1 cellular context compared by ENCODE assay signal in the genomic region with DNA sequence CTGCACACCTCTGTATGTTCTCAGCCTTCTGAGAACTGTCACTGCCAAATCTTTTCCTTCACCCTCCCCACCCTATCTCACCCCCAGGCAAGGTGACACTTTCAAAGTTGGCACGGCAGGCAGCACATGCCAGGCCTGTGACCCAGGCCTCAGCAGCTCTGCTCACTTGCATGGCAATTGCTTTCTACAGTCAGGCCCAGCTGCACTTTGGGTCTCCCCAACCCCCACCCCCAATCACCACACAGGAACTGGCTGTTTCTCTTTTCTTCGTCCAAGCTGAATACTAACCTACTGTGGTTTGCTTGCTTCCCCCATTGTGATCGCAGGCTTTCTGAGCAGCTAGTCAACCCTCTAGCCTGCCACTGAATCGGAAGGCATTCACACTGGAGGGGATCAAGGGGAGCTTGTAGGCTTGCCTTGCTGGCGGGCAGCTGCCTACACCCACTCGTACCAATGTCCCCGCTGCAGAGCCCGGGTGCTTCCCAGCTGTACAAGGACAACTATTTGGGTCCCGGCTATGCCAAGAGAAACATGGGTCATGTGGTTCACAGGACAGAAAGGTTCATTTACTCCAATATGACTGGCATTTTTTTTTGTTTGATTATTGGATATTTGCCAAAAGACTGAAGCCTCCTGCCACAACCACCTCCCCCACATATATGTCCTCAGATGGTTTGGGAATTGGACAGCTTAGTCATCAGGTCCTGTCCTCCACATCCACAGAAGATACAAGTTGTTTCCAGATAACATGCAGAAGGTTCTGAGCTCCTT.
TF ChIP-seq lines count a peak whose summit lies in the region.

No MANE protein-coding gene starts in this region.

TF ChIP-seq in WTC11, 78 proteins besides CTCF, POLR2A, EP300 and RAD21 (continued from another document):
- TF ChIP-seq, protein P1, sequence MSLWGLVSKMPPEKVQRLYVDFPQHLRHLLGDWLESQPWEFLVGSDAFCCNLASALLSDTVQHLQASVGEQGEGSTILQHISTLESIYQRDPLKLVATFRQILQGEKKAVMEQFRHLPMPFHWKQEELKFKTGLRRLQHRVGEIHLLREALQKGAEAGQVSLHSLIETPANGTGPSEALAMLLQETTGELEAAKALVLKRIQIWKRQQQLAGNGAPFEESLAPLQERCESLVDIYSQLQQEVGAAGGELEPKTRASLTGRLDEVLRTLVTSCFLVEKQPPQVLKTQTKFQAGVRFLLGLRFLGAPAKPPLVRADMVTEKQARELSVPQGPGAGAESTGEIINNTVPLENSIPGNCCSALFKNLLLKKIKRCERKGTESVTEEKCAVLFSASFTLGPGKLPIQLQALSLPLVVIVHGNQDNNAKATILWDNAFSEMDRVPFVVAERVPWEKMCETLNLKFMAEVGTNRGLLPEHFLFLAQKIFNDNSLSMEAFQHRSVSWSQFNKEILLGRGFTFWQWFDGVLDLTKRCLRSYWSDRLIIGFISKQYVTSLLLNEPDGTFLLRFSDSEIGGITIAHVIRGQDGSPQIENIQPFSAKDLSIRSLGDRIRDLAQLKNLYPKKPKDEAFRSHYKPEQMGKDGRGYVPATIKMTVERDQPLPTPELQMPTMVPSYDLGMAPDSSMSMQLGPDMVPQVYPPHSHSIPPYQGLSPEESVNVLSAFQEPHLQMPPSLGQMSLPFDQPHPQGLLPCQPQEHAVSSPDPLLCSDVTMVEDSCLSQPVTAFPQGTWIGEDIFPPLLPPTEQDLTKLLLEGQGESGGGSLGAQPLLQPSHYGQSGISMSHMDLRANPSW (CRISPR knock-in tag; conservative IDR thresholded peaks at IDR 0.05; ENCODE audit: low read depth), result no peak
- TF ChIP-seq JUN (CRISPR knock-in tag; IDR thresholded peaks at IDR 0.05) (no peak), NR1H2 (CRISPR knock-in tag; IDR thresholded peaks at IDR 0.05) (no peak), ELF4 (CRISPR knock-in tag; IDR thresholded peaks at IDR 0.05; ENCODE audit: low read depth) (no peak), ZBTB21 (CRISPR knock-in tag; IDR thresholded peaks at IDR 0.05; ENCODE audit: borderline replicate concordance) (no peak), NR3C1 (CRISPR knock-in tag; conservative IDR thresholded peaks at IDR 0.05; ENCODE audit: low read depth) (no peak), SP1 (CRISPR knock-in tag; conservative IDR thresholded peaks at IDR 0.05) (no peak), NR2C2 (CRISPR knock-in tag; IDR thresholded peaks at IDR 0.05) (no peak), NFYB (CRISPR knock-in tag; conservative IDR thresholded peaks at IDR 0.05; ENCODE audit: low read depth) (no peak), SMAD4 (CRISPR knock-in tag; IDR thresholded peaks at IDR 0.05) (no peak)
- TF ChIP-seq, protein P2, sequence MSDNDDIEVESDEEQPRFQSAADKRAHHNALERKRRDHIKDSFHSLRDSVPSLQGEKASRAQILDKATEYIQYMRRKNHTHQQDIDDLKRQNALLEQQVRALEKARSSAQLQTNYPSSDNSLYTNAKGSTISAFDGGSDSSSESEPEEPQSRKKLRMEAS (CRISPR knock-in tag; IDR thresholded peaks at IDR 0.05), result no peak
- TF ChIP-seq, protein P3, sequence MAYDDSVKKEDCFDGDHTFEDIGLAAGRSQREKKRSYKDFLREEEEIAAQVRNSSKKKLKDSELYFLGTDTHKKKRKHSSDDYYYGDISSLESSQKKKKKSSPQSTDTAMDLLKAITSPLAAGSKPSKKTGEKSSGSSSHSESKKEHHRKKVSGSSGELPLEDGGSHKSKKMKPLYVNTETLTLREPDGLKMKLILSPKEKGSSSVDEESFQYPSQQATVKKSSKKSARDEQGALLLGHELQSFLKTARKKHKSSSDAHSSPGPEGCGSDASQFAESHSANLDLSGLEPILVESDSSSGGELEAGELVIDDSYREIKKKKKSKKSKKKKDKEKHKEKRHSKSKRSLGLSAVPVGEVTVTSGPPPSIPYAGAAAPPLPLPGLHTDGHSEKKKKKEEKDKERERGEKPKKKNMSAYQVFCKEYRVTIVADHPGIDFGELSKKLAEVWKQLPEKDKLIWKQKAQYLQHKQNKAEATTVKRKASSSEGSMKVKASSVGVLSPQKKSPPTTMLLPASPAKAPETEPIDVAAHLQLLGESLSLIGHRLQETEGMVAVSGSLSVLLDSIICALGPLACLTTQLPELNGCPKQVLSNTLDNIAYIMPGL (CRISPR knock-in tag; IDR thresholded peaks at IDR 0.05), result no peak
- TF ChIP-seq, protein P4, sequence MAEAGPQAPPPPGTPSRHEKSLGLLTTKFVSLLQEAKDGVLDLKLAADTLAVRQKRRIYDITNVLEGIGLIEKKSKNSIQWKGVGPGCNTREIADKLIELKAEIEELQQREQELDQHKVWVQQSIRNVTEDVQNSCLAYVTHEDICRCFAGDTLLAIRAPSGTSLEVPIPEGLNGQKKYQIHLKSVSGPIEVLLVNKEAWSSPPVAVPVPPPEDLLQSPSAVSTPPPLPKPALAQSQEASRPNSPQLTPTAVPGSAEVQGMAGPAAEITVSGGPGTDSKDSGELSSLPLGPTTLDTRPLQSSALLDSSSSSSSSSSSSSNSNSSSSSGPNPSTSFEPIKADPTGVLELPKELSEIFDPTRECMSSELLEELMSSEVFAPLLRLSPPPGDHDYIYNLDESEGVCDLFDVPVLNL (CRISPR knock-in tag; IDR thresholded peaks at IDR 0.05; ENCODE audit: borderline replicate concordance, low read depth), result no peak
- TF ChIP-seq, protein P5, sequence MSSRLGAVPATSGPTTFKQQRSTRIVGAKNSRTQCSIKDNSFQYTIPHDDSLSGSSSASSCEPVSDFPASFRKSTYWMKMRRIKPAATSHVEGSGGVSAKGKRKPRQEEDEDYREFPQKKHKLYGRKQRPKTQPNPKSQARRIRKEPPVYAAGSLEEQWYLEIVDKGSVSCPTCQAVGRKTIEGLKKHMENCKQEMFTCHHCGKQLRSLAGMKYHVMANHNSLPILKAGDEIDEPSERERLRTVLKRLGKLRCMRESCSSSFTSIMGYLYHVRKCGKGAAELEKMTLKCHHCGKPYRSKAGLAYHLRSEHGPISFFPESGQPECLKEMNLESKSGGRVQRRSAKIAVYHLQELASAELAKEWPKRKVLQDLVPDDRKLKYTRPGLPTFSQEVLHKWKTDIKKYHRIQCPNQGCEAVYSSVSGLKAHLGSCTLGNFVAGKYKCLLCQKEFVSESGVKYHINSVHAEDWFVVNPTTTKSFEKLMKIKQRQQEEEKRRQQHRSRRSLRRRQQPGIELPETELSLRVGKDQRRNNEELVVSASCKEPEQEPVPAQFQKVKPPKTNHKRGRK (CRISPR knock-in tag; IDR thresholded peaks at IDR 0.05; ENCODE audit: borderline replicate concordance), result no peak
